ENCODE assay signal across 21 cellular contexts in the genomic region with DNA sequence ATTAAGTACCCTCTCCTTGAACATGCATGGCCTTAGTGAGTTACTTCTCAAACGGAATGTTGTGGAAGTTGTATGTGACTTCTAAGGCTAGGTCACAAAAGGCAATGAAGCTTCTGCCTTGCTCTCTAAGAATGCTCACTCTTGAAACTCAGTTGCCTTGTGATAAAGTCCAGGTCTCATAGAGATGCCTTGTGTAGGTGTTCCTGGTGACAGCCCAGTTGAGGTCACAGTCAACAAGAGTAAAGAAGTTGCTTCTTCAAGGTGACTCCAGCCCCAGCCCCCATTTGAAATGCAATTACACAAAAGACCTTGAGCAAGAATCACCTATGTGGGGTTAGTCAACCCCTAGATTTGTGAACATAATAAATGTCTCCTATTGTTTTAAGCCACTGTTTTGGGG. TPM values are rescaled to one million over a fixed set of nuclear protein-coding genes. Genes with fewer than 3 reads are reported as not detected.
A peak's percentile ranks its signal among the peaks of the same experiment; 100 is the strongest.
DNase-seq lines count a peak whose midpoint lies in the region; ATAC-seq lines count a peak whose summit lies in the region.
"Had no signal": no experiment of that assay in that cellular context is flagged by ENCODE, and none has a peak within 500 bp of the region (broad histone marks: within the 10 kb centered on the region; RNA-seq: fewer than 3 reads in every experiment).

No MANE protein-coding gene starts in this region.

- no peak overlapping the region for H3K9ac ChIP-seq in SK-N-MC (ENCODE audit: insufficient read length)

- no peak overlapping the region for H3K4me3 Mint-ChIP-seq in activated CD4-positive, alpha-beta T cell treated with anti-CD3 and anti-CD28 coated beads, Interleukin-2, amount 10 ng/mL, durations not matched to agents 24 days and 14 days
- H3K4me3 Mint-ChIP-seq in stimulated activated memory B cell treated with anti-CD40 and anti-IgM and Interleukin-4, amounts not matched to agents 10 μg/mL and 1 μg/mL and 100 μg/mL, for 72 hours, result no peak overlapping the region
- H3K4me3 Mint-ChIP-seq: CD4-positive, alpha-beta memory T cell; HFFc6 had no signal

- peaks cover 57% of the 10 kb centered on the region for H3K36me3 Mint-ChIP-seq in activated CD4-positive, alpha-beta T cell treated with anti-CD3 and anti-CD28 coated beads, Interleukin-2, amount 10 ng/mL, durations not matched to agents 24 days and 14 days (ENCODE audit: low read depth)
- peaks cover 52% of the 10 kb centered on the region for H3K36me3 Mint-ChIP-seq in stimulated activated memory B cell treated with anti-CD40 and anti-IgM and Interleukin-4, amounts not matched to agents 10 μg/mL and 1 μg/mL and 100 μg/mL, for 72 hours

- peak overlapping the region; percentile 45 for H3K27ac ChIP-seq in SK-N-MC
- H3K27ac ChIP-seq: 22Rv1, A549, C4-2B had no signal

- H3K4me1 Mint-ChIP-seq in activated CD4-positive, alpha-beta T cell treated with anti-CD3 and anti-CD28 coated beads, Interleukin-2, amount 10 ng/mL, durations not matched to agents 24 days and 14 days, result peaks cover 46% of the 10 kb centered on the region
- H3K4me1 Mint-ChIP-seq in stimulated activated memory B cell treated with anti-CD40 and anti-IgM and Interleukin-4, amounts not matched to agents 10 μg/mL and 1 μg/mL and 100 μg/mL, for 72 hours, result peaks cover 46% of the 10 kb centered on the region

- H3K9me3 Mint-ChIP-seq in activated CD4-positive, alpha-beta T cell treated with anti-CD3 and anti-CD28 coated beads, Interleukin-2, amount 10 ng/mL, durations not matched to agents 24 days and 14 days, result peaks cover 4% of the 10 kb centered on the region
- H3K9me3 Mint-ChIP-seq in stimulated activated memory B cell treated with anti-CD40 and anti-IgM and Interleukin-4, amounts not matched to agents 10 μg/mL and 1 μg/mL and 100 μg/mL, for 72 hours, result no peaks in the 10 kb centered on the region
- H3K9me3 Mint-ChIP-seq: CD4-positive, alpha-beta memory T cell; HFFc6 had no signal

- no peak overlapping the region for H3K27ac Mint-ChIP-seq in activated CD4-positive, alpha-beta T cell treated with anti-CD3 and anti-CD28 coated beads, Interleukin-2, amount 10 ng/mL, durations not matched to agents 24 days and 14 days
- peak overlapping the region; percentile 27 for H3K27ac Mint-ChIP-seq in stimulated activated memory B cell treated with anti-CD40 and anti-IgM and Interleukin-4, amounts not matched to agents 10 μg/mL and 1 μg/mL and 100 μg/mL, for 72 hours
- H3K27ac Mint-ChIP-seq: HFFc6 had no signal

- no peaks in the 10 kb centered on the region for H3K9me3 ChIP-seq in SK-N-MC (ENCODE audit: low read depth, low read length)
- H3K9me3 ChIP-seq: A549 had no signal

- H3K36me3 ChIP-seq in SK-N-MC (ENCODE audit: insufficient read depth, low read length), result peaks cover 8% of the 10 kb centered on the region; the same call in 1 of the 2 replicates

- H3K27me3 Mint-ChIP-seq in activated CD4-positive, alpha-beta T cell treated with anti-CD3 and anti-CD28 coated beads, Interleukin-2, amount 10 ng/mL, durations not matched to agents 24 days and 14 days, result no peaks in the 10 kb centered on the region
- no peaks in the 10 kb centered on the region for H3K27me3 Mint-ChIP-seq in stimulated activated memory B cell treated with anti-CD40 and anti-IgM and Interleukin-4, amounts not matched to agents 10 μg/mL and 1 μg/mL and 100 μg/mL, for 72 hours
- H3K27me3 Mint-ChIP-seq: CD4-positive, alpha-beta memory T cell had no signal

- H3K4me3 ChIP-seq in SK-N-MC, result no peak overlapping the region
- H3K4me3 ChIP-seq: A549, GM12878 had no signal

- intact Hi-C loops in activated CD4-positive, alpha-beta T cell treated with anti-CD3 and anti-CD28 coated beads, Interleukin-2, amount 10 ng/mL, durations not matched to agents 24 days and 14 days (cut with micrococcal nuclease), result no loop called here
- intact Hi-C loops in left colon (cut with DNase I, micrococcal nuclease), result no loop called here

- ATAC-seq in left colon (peak; percentile 71), GM18511 (IDR thresholded peaks at IDR 0.05; ENCODE audit: unreplicated experiment) (no peak)
- no peak for ATAC-seq in stimulated activated memory B cell treated with anti-CD40 and anti-IgM and Interleukin-4, amounts not matched to agents 10 μg/mL and 1 μg/mL and 100 μg/mL, for 72 hours
- ATAC-seq: A549, GM12878, HCT116, HepG2 had no signal

- DNase-seq in activated CD4-positive, alpha-beta T cell treated with anti-CD3 and anti-CD28 coated beads, Interleukin-2, amount 10 ng/mL, durations not matched to agents 24 days and 14 days, result peak; percentile 54
- DNase-seq in activated CD4-positive, alpha-beta T cell treated with anti-CD3 and anti-CD28 coated beads, Interleukin-2, amount 50 U/mL, for 48 hours, result no peak
- DNase-seq in SK-N-MC (ENCODE audit: low read depth, low spot score), result no peak
- no peak for DNase-seq in left colon
- no peak for DNase-seq in DMS153 (lab: John Stamatoyannopoulos, UW)
- no peak for DNase-seq in T-helper 2 cell
- DNase-seq: AML-193; CD4-positive, alpha-beta memory T cell; DMS79 treated with DMSO at 0.1 percent for 48 hours; EL; GOT3; H7; HFFc6 had no signal

RNA-seq across cellular contexts. Expression of gene PTPN2, which starts 35.6 kb away (rescaled TPM):
- total RNA-seq in activated CD4-positive, alpha-beta T cell treated with anti-CD3 and anti-CD28 coated beads, Interleukin-2, amount 10 ng/mL, durations not matched to agents 24 days and 14 days, result 68.8 and 72.5 TPM in 2 replicates
- 10 to 100 TPM; 34.0 to 35.4 TPM for total RNA-seq in left colon
